ENCODE assay signal across 6 cellular contexts in genomic region chr1:156642265-156643185, GRCh38. TPM values are rescaled to one million over a fixed set of nuclear protein-coding genes. Genes with fewer than 3 reads are reported as not detected.
DNase-seq lines count a peak whose midpoint lies in the region; ATAC-seq and TF ChIP-seq lines count a peak whose summit lies in the region.

No MANE protein-coding gene starts in this region.

- H3K4me3 ChIP-seq in CD4-positive, alpha-beta memory T cell (ENCODE audit: low read length in 2 of 2), result no peak overlapping the region
- H3K4me3 ChIP-seq in body of pancreas, result no peak overlapping the region

- H3K27ac ChIP-seq in CD4-positive, alpha-beta memory T cell (ENCODE audit: low read depth, low read length), result no peak overlapping the region
- no peak overlapping the region for H3K27ac ChIP-seq in body of pancreas

- peaks cover 32% of the 10 kb centered on the region for H3K4me1 ChIP-seq in CD4-positive, alpha-beta memory T cell (ENCODE audit: insufficient read depth, low read length)
- H3K4me1 ChIP-seq in body of pancreas, result peaks cover 15% of the 10 kb centered on the region

- ATAC-seq in body of pancreas (peak; percentile 7), GM19463 (IDR thresholded peaks at IDR 0.05; ENCODE audit: unreplicated experiment) (no peak), GM21381 (IDR thresholded peaks at IDR 0.05; ENCODE audit: unreplicated experiment) (no peak)

- DNase-seq in CD4-positive, alpha-beta memory T cell, result no peak
- DNase-seq in body of pancreas (no peak), nephron progenitor cell (peak; percentile 61), germinal center (ENCODE audit: low spot score) (no peak)

- peaks cover 0 to 3% (median 0%) of the 10 kb centered on the region in 8 donors for H3K9me3 Mint-ChIP-seq in CD4-positive, alpha-beta memory T cell
- no peaks in the 10 kb centered on the region for H3K9me3 Mint-ChIP-seq in nephron progenitor cell

- no peaks in the 10 kb centered on the region for H3K36me3 Mint-ChIP-seq in CD4-positive, alpha-beta memory T cell
- no peaks in the 10 kb centered on the region for H3K36me3 Mint-ChIP-seq in nephron progenitor cell (ENCODE audit: low read depth)

- POLR2A ChIA-PET in CD4-positive, alpha-beta memory T cell (lab: Charles Lee; ENCODE audit: partially characterized antibody), result no interaction called here

- H3K27me3 Mint-ChIP-seq in CD4-positive, alpha-beta memory T cell, result peaks cover 58 to 75% of the 10 kb centered on the region in 2 donors
- H3K27me3 Mint-ChIP-seq in nephron progenitor cell (ENCODE audit: low read depth, poor library complexity), result peaks cover 93% of the 10 kb centered on the region

- CTCF ChIA-PET in CD4-positive, alpha-beta memory T cell (lab: Charles Lee; ENCODE audit: partially characterized antibody), result interaction anchor here (0.7 to 2.0 kb wide), 6 partner anchors 9 to 48 kb away, joined by 3 to 7 read pairs (median 5); no protein-coding TSS in a partner anchor

- no peak for TF ChIP-seq POLR2A in body of pancreas (IDR thresholded peaks at IDR 0.05)

- no peak for TF ChIP-seq CTCF in body of pancreas (IDR thresholded peaks at IDR 0.05)
- TF ChIP-seq CTCF in nephron progenitor cell (IDR thresholded peaks at IDR 0.05), result no peak

- peaks cover 12 to 35% (median 22%) of the 10 kb centered on the region in 4 donors for H3K4me1 Mint-ChIP-seq in CD4-positive, alpha-beta memory T cell
- H3K4me1 Mint-ChIP-seq in nephron progenitor cell, result peaks cover 42% of the 10 kb centered on the region

- peak overlapping the region; percentile 47 to 76 (median 56) for H3K4me3 Mint-ChIP-seq in CD4-positive, alpha-beta memory T cell
- peak overlapping the region; percentile 81 for H3K4me3 Mint-ChIP-seq in nephron progenitor cell

- H3K27ac Mint-ChIP-seq in CD4-positive, alpha-beta memory T cell, result peak overlapping the region in 1 of 7 donors; percentile 12
- no peak overlapping the region for H3K27ac Mint-ChIP-seq in nephron progenitor cell

- intact Hi-C loops in CD4-positive, alpha-beta memory T cell (cut with micrococcal nuclease), result no loop called here
- intact Hi-C loops in body of pancreas (cut with DNase I), result no loop called here

- H3K9me3 ChIP-seq in CD4-positive, alpha-beta memory T cell (ENCODE audit: control insufficient read depth in 1 of 2, low read length in 2 of 2), result no peaks in the 10 kb centered on the region
- H3K9me3 ChIP-seq in body of pancreas, result no peaks in the 10 kb centered on the region

- 11 to 22% methylated on average over 16 to 38 of the region's 41 CpGs for WGBS in body of pancreas, 2 donors

- peaks cover 62% of the 10 kb centered on the region for H3K27me3 ChIP-seq in CD4-positive, alpha-beta memory T cell (ENCODE audit: insufficient read depth, low read length)
- peaks cover 0 to 22% of the 10 kb centered on the region in 2 donors for H3K27me3 ChIP-seq in body of pancreas

- H3K36me3 ChIP-seq in CD4-positive, alpha-beta memory T cell (ENCODE audit: insufficient read depth, low read length), result no peaks in the 10 kb centered on the region
- no peaks in the 10 kb centered on the region for H3K36me3 ChIP-seq in body of pancreas (replicated peaks in 1 of 2; ENCODE audit: insufficient read depth in 1 of 2, low read depth in 2 of 2)

RNA-seq across cellular contexts. Expression of gene BCAN, which starts 0.6 kb away (rescaled TPM):
- not detected for total RNA-seq in CD4-positive, alpha-beta memory T cell
- not detected for polyA plus RNA-seq in CD4-positive, alpha-beta memory T cell
- under 1 TPM in 1 of 2 donors, not detected in 1; 0.26 TPM for total RNA-seq in body of pancreas

RNA-seq across cellular contexts. Expression of gene HAPLN2, which starts 23.3 kb away (rescaled TPM):
- not detected for total RNA-seq in CD4-positive, alpha-beta memory T cell
- not detected for polyA plus RNA-seq in CD4-positive, alpha-beta memory T cell
- total RNA-seq in body of pancreas, result not detected

RNA-seq across cellular contexts. Expression of gene NES, which starts 34.7 kb away (rescaled TPM):
- not detected for total RNA-seq in CD4-positive, alpha-beta memory T cell
- polyA plus RNA-seq in CD4-positive, alpha-beta memory T cell, result not detected
- total RNA-seq in body of pancreas, result 10 to 100 TPM in 1 of 2 donors, 1 to 10 TPM in 1; 4.2 to 12.2 TPM

RNA-seq across cellular contexts. Expression of gene GPATCH4, which starts 41.2 kb away (rescaled TPM):
- total RNA-seq in CD4-positive, alpha-beta memory T cell, result 10 to 100 TPM; 26.9 to 30.7 TPM
- 10 to 100 TPM in 1 of 2 donors, 1 to 10 TPM in 1; 8.1 to 58.5 TPM for polyA plus RNA-seq in CD4-positive, alpha-beta memory T cell
- total RNA-seq in body of pancreas, result 1 to 10 TPM; 8.9 to 9.6 TPM

RNA-seq across cellular contexts. Expression of gene NAXE, which starts 50.9 kb away (rescaled TPM):
- total RNA-seq in CD4-positive, alpha-beta memory T cell, result 10 to 100 TPM; 46.7 to 49.5 TPM
- polyA plus RNA-seq in CD4-positive, alpha-beta memory T cell, result 100 to 1,000 TPM in 1 of 2 donors, 10 to 100 TPM in 1; 93.3 to 152 TPM
- 10 to 100 TPM; 46.1 to 62.8 TPM for total RNA-seq in body of pancreas

Comparison
In these comparisons a context has a peak if more than half of its experiments do, and no peak if none do; other contexts are left out.
1. RNA of gene NES, which starts 34.7 kb away (total RNA-seq): 4.2 to 12.2 TPM in body of pancreas; not detected in CD4-positive, alpha-beta memory T cell; every median in the first group is over 4 times any median in the second.